ENCODE assay signal across 9 cellular contexts in genomic region chr9:95325221-95325620, GRCh38.
"Had no signal": no experiment of that assay in that cellular context is flagged by ENCODE, and none has a peak within 500 bp of the region (broad histone marks: within the 10 kb centered on the region; RNA-seq: fewer than 3 reads in every experiment).

No MANE protein-coding gene starts in this region.

- FAIRE-seq: HepG2, HTR-8/SVneo, K562 had no signal

- H3K4me3 Mint-ChIP-seq: IgD-negative memory B cell had no signal

- DNase-seq: IMR-90, KBM-7, KG1 had no signal

- H3K4me3 ChIP-seq: K562 had no signal

- H3K27ac Mint-ChIP-seq: IgD-negative memory B cell had no signal

- ATAC-seq: HepG2, K562 had no signal

- H3K9ac ChIP-seq: KMS-11 had no signal

- H3K4me2 ChIP-seq: KMS-11 had no signal

- H3K36me3 Mint-ChIP-seq: IgD-negative memory B cell had no signal

- H3K4me1 Mint-ChIP-seq: IgD-negative memory B cell had no signal

- H3K27ac ChIP-seq: HL-60, KMS-11 had no signal
